Comparison of ENCODE assay signal across 14 cellular contexts in genomic region chr1:78640462-78640861, GRCh38. TPM values are rescaled to one million over a fixed set of nuclear protein-coding genes. Genes with fewer than 3 reads are reported as not detected.
DNase-seq lines count a peak whose midpoint lies in the region; ATAC-seq lines count a peak whose summit lies in the region.
"Had no signal": no experiment of that assay in that cellular context is flagged by ENCODE, and none has a peak within 500 bp of the region (broad histone marks: within the 10 kb centered on the region; RNA-seq: fewer than 3 reads in every experiment).

No MANE protein-coding gene starts in this region.

- peaks cover 98% of the 10 kb centered on the region for H3K36me3 Mint-ChIP-seq in activated CD4-positive, alpha-beta T cell treated with anti-CD3 and anti-CD28 coated beads, Interleukin-2, amount 10 ng/mL, durations not matched to agents 7 days and 5 days (ENCODE audit: low read depth)
- peaks cover 77% of the 10 kb centered on the region for H3K36me3 Mint-ChIP-seq in activated T-cell treated with anti-CD3 and anti-CD28 coated beads, Interleukin-2, amount 50 U/mL, for 24 hours (ENCODE audit: low read depth)

- intact Hi-C loops in left colon (cut with DNase I, micrococcal nuclease): no loop called here

- peaks cover 74% of the 10 kb centered on the region for H3K4me1 Mint-ChIP-seq in activated CD4-positive, alpha-beta T cell treated with anti-CD3 and anti-CD28 coated beads, Interleukin-2, amount 10 ng/mL, durations not matched to agents 7 days and 5 days
- H3K4me1 Mint-ChIP-seq in activated T-cell treated with anti-CD3 and anti-CD28 coated beads, Interleukin-2, amount 50 U/mL, for 24 hours (ENCODE audit: low read depth): peaks cover 17% of the 10 kb centered on the region

- peak; percentile 48 for ATAC-seq in HG02642 (IDR thresholded peaks at IDR 0.05; ENCODE audit: poor library complexity, unreplicated experiment)
- ATAC-seq in HG03457 (IDR thresholded peaks at IDR 0.05; ENCODE audit: unreplicated experiment): peak; percentile 59
- no peak for ATAC-seq in left colon
- ATAC-seq: activated CD4-positive, CD25-positive, alpha-beta regulatory T cell treated with anti-CD3 and anti-CD28 coated beads, Interleukin-2, amount 50 U/mL, for 24 hours; activated naive CD8-positive, alpha-beta T cell treated with anti-CD3 and anti-CD28 coated beads, Interleukin-2, amount 50 U/mL, for 24 hours had no signal

- peaks cover 15% of the 10 kb centered on the region for H3K9me3 Mint-ChIP-seq in activated CD4-positive, alpha-beta T cell treated with anti-CD3 and anti-CD28 coated beads, Interleukin-2, amount 10 ng/mL, durations not matched to agents 7 days and 5 days
- H3K9me3 Mint-ChIP-seq in activated T-cell treated with anti-CD3 and anti-CD28 coated beads, Interleukin-2, amount 50 U/mL, for 24 hours: peaks cover 9% of the 10 kb centered on the region

- POLR2A ChIA-PET in activated CD4-positive, alpha-beta T cell treated with anti-CD3 and anti-CD28 coated beads, Interleukin-2, amount 10 ng/mL, durations not matched to agents 7 days and 5 days (lab: Charles Lee): no interaction called here

- DNase-seq in activated CD4-positive, alpha-beta T cell treated with anti-CD3 and anti-CD28 coated beads, Interleukin-2, amount 10 ng/mL, durations not matched to agents 7 days and 5 days: no peak
- DNase-seq in activated CD4-positive, alpha-beta T cell treated with anti-CD3 and anti-CD28 coated beads for 48 hours: no peak
- DNase-seq in HT-29 (ENCODE audit: low spot score): no peak
- no peak for DNase-seq in activated CD8-positive, alpha-beta memory T cell treated with anti-CD3 and anti-CD28 coated beads, Interleukin-2, amount 50 U/mL, for 4 hours
- DNase-seq in activated T-cell treated with anti-CD3 and anti-CD28 coated beads, Interleukin-2, amount 50 U/mL, for 24 hours: no peak
- no peak for DNase-seq in left colon
- DNase-seq: activated naive CD8-positive, alpha-beta T cell treated with anti-CD3 and anti-CD28 coated beads, Interleukin-2, amount 50 U/mL, for 24 hours; glutamatergic neuron; NCI-H1105 treated with DMSO at 0.1 percent for 48 hours; posterior cingulate gyrus; testis had no signal

- H3K27ac Mint-ChIP-seq in activated CD4-positive, alpha-beta T cell treated with anti-CD3 and anti-CD28 coated beads, Interleukin-2, amount 10 ng/mL, durations not matched to agents 7 days and 5 days: peak overlapping the region; percentile 42
- no peak overlapping the region for H3K27ac Mint-ChIP-seq in activated T-cell treated with anti-CD3 and anti-CD28 coated beads, Interleukin-2, amount 50 U/mL, for 24 hours
- H3K27ac Mint-ChIP-seq: activated naive CD8-positive, alpha-beta T cell treated with anti-CD3 and anti-CD28 coated beads, Interleukin-2, amount 50 U/mL, for 24 hours had no signal

- no peaks in the 10 kb centered on the region for H3K27me3 Mint-ChIP-seq in activated CD4-positive, alpha-beta T cell treated with anti-CD3 and anti-CD28 coated beads, Interleukin-2, amount 10 ng/mL, durations not matched to agents 7 days and 5 days
- H3K27me3 Mint-ChIP-seq in activated T-cell treated with anti-CD3 and anti-CD28 coated beads, Interleukin-2, amount 50 U/mL, for 24 hours: no peaks in the 10 kb centered on the region
- H3K27me3 Mint-ChIP-seq: activated naive CD8-positive, alpha-beta T cell treated with anti-CD3 and anti-CD28 coated beads, Interleukin-2, amount 50 U/mL, for 24 hours had no signal

- H3K4me3 Mint-ChIP-seq in activated CD4-positive, alpha-beta T cell treated with anti-CD3 and anti-CD28 coated beads, Interleukin-2, amount 10 ng/mL, durations not matched to agents 7 days and 5 days: no peak overlapping the region
- no peak overlapping the region for H3K4me3 Mint-ChIP-seq in activated T-cell treated with anti-CD3 and anti-CD28 coated beads, Interleukin-2, amount 50 U/mL, for 24 hours
- H3K4me3 Mint-ChIP-seq: activated naive CD8-positive, alpha-beta T cell treated with anti-CD3 and anti-CD28 coated beads, Interleukin-2, amount 50 U/mL, for 24 hours had no signal

- CTCF ChIA-PET in activated CD4-positive, alpha-beta T cell treated with anti-CD3 and anti-CD28 coated beads, Interleukin-2, amount 10 ng/mL, durations not matched to agents 7 days and 5 days (lab: Charles Lee): interaction anchor here (0.9 to 3.5 kb wide), 3 partner anchors 11 to 18 kb away, joined by 3 to 12 read pairs (median 3); no protein-coding TSS in a partner anchor

RNA-seq across cellular contexts. Expression of gene IFI44, which starts 9.2 kb away (rescaled TPM):
- total RNA-seq in activated CD4-positive, alpha-beta T cell treated with anti-CD3 and anti-CD28 coated beads, Interleukin-2, amount 10 ng/mL, durations not matched to agents 7 days and 5 days: 100 to 1,000 TPM; 187 to 190 TPM
- total RNA-seq in HT-29 (2014; rRNA removed; shearing (Covaris generic)): 12.2 and 24.6 TPM in 2 replicates
- total RNA-seq in left colon: 1 to 10 TPM; 3.9 to 6.0 TPM

RNA-seq across cellular contexts. Expression of gene IFI44L, which starts 20.2 kb away (rescaled TPM):
- total RNA-seq in activated CD4-positive, alpha-beta T cell treated with anti-CD3 and anti-CD28 coated beads, Interleukin-2, amount 10 ng/mL, durations not matched to agents 7 days and 5 days: 100 to 1,000 TPM; 358 to 374 TPM
- 1.4 and 1.6 TPM in 2 replicates for total RNA-seq in HT-29 (2014; rRNA removed; shearing (Covaris generic))
- total RNA-seq in left colon: 1 to 10 TPM; 1.6 to 3.0 TPM

Comparison
In these comparisons a context has a peak if more than half of its experiments do, and no peak if none do; other contexts are left out.
1. RNA of gene IFI44L, which starts 20.2 kb away (total RNA-seq): 358 to 374 TPM in activated CD4-positive, alpha-beta T cell treated with anti-CD3 and anti-CD28 coated beads, Interleukin-2, amount 10 ng/mL, durations not matched to agents 7 days and 5 days; 1.6 to 3.0 TPM in left colon and 1.4 to 1.6 TPM in HT-29; every median in the first group is over 10 times any median in the second.